In the genomic region with DNA sequence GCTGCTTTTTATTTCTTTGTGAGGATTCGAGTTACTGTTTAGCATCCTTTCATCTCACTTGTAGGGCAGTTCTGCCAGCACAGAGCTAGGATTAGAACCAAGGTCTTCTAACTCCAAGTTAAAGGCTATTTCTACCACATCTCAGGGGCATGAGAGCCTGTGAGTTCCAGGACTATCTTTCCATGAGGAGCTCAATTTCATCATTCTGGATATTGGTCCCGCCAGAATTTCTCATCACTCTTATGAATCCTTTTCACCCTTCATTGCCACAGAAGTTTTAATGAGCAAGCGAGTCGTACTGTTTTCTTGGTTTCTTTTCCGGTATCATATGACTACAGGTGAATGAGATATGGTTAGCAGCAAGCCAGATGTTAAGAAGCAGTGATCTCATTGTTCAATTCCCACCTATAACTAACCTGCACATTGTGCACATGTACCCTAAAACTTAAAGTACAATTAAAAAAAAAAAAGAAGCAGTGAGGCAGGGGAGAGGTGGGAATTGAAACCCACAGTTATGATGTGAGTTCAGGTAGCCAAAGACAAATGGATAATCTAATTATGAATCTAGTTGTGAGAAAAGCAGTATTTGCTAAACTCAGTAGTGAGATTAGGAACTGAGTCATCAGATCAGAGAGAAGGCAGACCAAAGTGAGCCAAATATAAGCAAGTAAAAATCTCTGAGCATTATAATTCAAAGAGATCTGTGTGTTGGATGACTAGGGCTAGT, we compare ENCODE assay signal across 9 cellular contexts.
DNase-seq lines count a peak whose midpoint lies in the region; ATAC-seq and TF ChIP-seq lines count a peak whose summit lies in the region.
"Had no signal": no experiment of that assay in that cellular context is flagged by ENCODE, and none has a peak within 500 bp of the region (broad histone marks: within the 10 kb centered on the region; RNA-seq: fewer than 3 reads in every experiment).

No MANE protein-coding gene starts in this region.

- no peak for TF ChIP-seq CTCF in mammary epithelial cell (conservative IDR thresholded peaks at IDR 0.05 in 1 of 2, IDR thresholded peaks at IDR 0.05 in 1 of 2; ENCODE audit: extremely low read depth in 1 of 2, insufficient read depth in 1 of 2, low read depth in 1 of 2, low read length in 2 of 2)
- no peak for TF ChIP-seq CTCF in dorsolateral prefrontal cortex (IDR thresholded peaks at IDR 0.05 in 54 of 56, conservative IDR thresholded peaks at IDR 0.05 in 2 of 56; ENCODE audit: low read depth in 1 of 56, partially characterized antibody in 56 of 56)
- no peak for TF ChIP-seq CTCF in WERI-Rb-1 (IDR thresholded peaks at IDR 0.05; ENCODE audit: low read depth, low read length)

- CTCF ChIA-PET in mammary epithelial cell (lab: Charles Lee; ENCODE audit: low non-redundant PET): no interaction called here

- no peaks in the 10 kb centered on the region for H3K9me3 ChIP-seq in mammary epithelial cell (replicated peaks; ENCODE audit: insufficient read depth, low read length)
- H3K9me3 ChIP-seq in WERI-Rb-1 (ENCODE audit: severe bottlenecking): no peaks in the 10 kb centered on the region

- no peak overlapping the region for H3K4me2 ChIP-seq in mammary epithelial cell (ENCODE audit: insufficient read depth, low read depth, low read length)

- H3K4me3 ChIP-seq in mammary epithelial cell (replicated peaks in 1 of 3; ENCODE audit: insufficient read depth in 1 of 3, low read depth in 2 of 3, low read length in 3 of 3) (no peak overlapping the region), dorsolateral prefrontal cortex (no peak overlapping the region), WERI-Rb-1 (ENCODE audit: low read depth, low read length) (no peak overlapping the region)

- no TSS peak for BruUV-seq in mammary epithelial cell (replicated peaks; lab: Mats Ljungman, UMichigan)

- no peaks in the 10 kb centered on the region for H4K20me1 ChIP-seq in mammary epithelial cell (ENCODE audit: insufficient read depth, low read length)

- H3K4me1 ChIP-seq in mammary epithelial cell (ENCODE audit: insufficient read depth, low read length): no peaks in the 10 kb centered on the region

- H3K27me3 ChIP-seq in mammary epithelial cell (ENCODE audit: insufficient read depth, low read length): peaks cover 3% of the 10 kb centered on the region
- H3K27me3 ChIP-seq in dorsolateral prefrontal cortex: peaks cover 0 to 6% (median 0%) of the 10 kb centered on the region in 45 donors
- H3K27me3 ChIP-seq in WERI-Rb-1 (ENCODE audit: insufficient read depth, low read depth, severe bottlenecking): no peaks in the 10 kb centered on the region

- DNase-seq in mammary epithelial cell (peak; percentile 39), NOMO-1 treated with DMSO at 0.1 percent for 48 hours (lab: John Stamatoyannopoulos, UW; ENCODE audit: unreplicated experiment) (no peak), dorsolateral prefrontal cortex (no peak), Right ventricle myocardium superior (no peak), WERI-Rb-1 (no peak)
- DNase-seq: NCI-H345 had no signal

- H2AFZ ChIP-seq in mammary epithelial cell (ENCODE audit: low read depth, low read length): no peak overlapping the region

- H3K27ac ChIP-seq in mammary epithelial cell (ENCODE audit: insufficient read depth, low read depth, low read length): no peak overlapping the region
- H3K27ac ChIP-seq in dorsolateral prefrontal cortex: no peak overlapping the region
- no peak overlapping the region for H3K27ac ChIP-seq in WERI-Rb-1

- H3K9ac ChIP-seq in mammary epithelial cell (ENCODE audit: insufficient read depth, low read length): no peak overlapping the region

- 79% methylated on average over 5 of the region's 5 CpGs for WGBS in mammary epithelial cell (ENCODE audit: low coverage, missing lambda C conversion rate)

- ATAC-seq in GM18867 (IDR thresholded peaks at IDR 0.05; ENCODE audit: unreplicated experiment) (peak; percentile 85), GM21381 (IDR thresholded peaks at IDR 0.05; ENCODE audit: unreplicated experiment) (peak; percentile 88), HG03066 (IDR thresholded peaks at IDR 0.05; ENCODE audit: low read depth, unreplicated experiment) (peak; percentile 93), Right ventricle myocardium superior (ENCODE audit: poor library complexity) (no peak)

- no peaks in the 10 kb centered on the region for H3K79me2 ChIP-seq in mammary epithelial cell (ENCODE audit: insufficient read depth, low read length)

- H3K36me3 ChIP-seq in mammary epithelial cell (ENCODE audit: insufficient read depth, low read length): no peaks in the 10 kb centered on the region
- no peaks in the 10 kb centered on the region for H3K36me3 ChIP-seq in WERI-Rb-1

- in situ Hi-C loops in mammary epithelial cell (cut with MboI; ENCODE audit: low sequenced_read_pairs in 2 of 2): loop anchor here in 1 of 2 donors (25.0 kb wide), 1 partner anchor 239 kb away; no protein-coding TSS in a partner anchor

- intact Hi-C loops in mammary epithelial cell (cut with micrococcal nuclease): no loop called here
- intact Hi-C loops in dorsolateral prefrontal cortex (cut with DNase I): no loop called here
- intact Hi-C loops in Right ventricle myocardium superior (cut with DNase I): no loop called here

- dilution Hi-C loops in mammary epithelial cell (cut with HindIII; ENCODE audit: low sequenced_read_pairs): no loop called here
